In genomic region chr6:83615025-83615999, GRCh38 we compare ENCODE assay signal across 8 cellular contexts.
DNase-seq lines count a peak whose midpoint lies in the region; ATAC-seq and TF ChIP-seq lines count a peak whose summit lies in the region.

No MANE protein-coding gene starts in this region.

- no peak overlapping the region for H3K4me3 ChIP-seq in PC-3 (ENCODE audit: low read length)

- no peak for DNase-seq in AG09319 (ENCODE audit: extremely low read depth, low read depth)
- peak; percentile 9 for DNase-seq in GM13977 (ENCODE audit: low spot score)
- DNase-seq in HK-2 (ENCODE audit: unreplicated experiment) = peak; percentile 5
- peak; percentile 42 for DNase-seq in PC-3
- DNase-seq in erythroblast (lab: John Stamatoyannopoulos, UW) = peak; percentile 27 to 55
- DNase-seq in putamen (ENCODE audit: low spot score) = peak; percentile 5

- H3K9me3 ChIP-seq in PC-3 (ENCODE audit: low read length) = no peaks in the 10 kb centered on the region

- peaks cover 29% of the 10 kb centered on the region for H3K27me3 ChIP-seq in PC-3 (ENCODE audit: low read length)

- H3K4me2 ChIP-seq in PC-3 (ENCODE audit: low read length) = no peak overlapping the region

- in situ Hi-C loops in GM13977 (cut with MboI; ENCODE audit: low pct_unique_long_range_greater_than_20kb, low sequenced_read_pairs, unreplicated experiment) = no loop called here

- no peak overlapping the region for H3K9ac ChIP-seq in PC-3 (ENCODE audit: low read length)

- H4K20me1 ChIP-seq in PC-3 (ENCODE audit: low read length) = no peaks in the 10 kb centered on the region

- peak; percentile 65 for TF ChIP-seq CTCF in AG09319 (IDR thresholded peaks at IDR 0.05; ENCODE audit: low read depth, low read length)
- TF ChIP-seq CTCF in GM13977 (IDR thresholded peaks at IDR 0.05; ENCODE audit: extremely low read depth, insufficient read depth, missing control alignments) = peak; percentile 38
- TF ChIP-seq CTCF in PC-3 (conservative IDR thresholded peaks at IDR 0.05; ENCODE audit: low read depth, low read length) = peak; percentile 67

- peak; percentile 31; the same call in 1 of the 2 replicates for ATAC-seq in PC-3
- no peak for ATAC-seq in HG03280 (IDR thresholded peaks at IDR 0.05; ENCODE audit: unreplicated experiment)
- ATAC-seq in GM21447 (IDR thresholded peaks at IDR 0.05; ENCODE audit: unreplicated experiment) = no peak

- BruUV-seq in PC-3 (replicated peaks; lab: Mats Ljungman, UMichigan) = no TSS peak

- H3K4me1 ChIP-seq in PC-3 (ENCODE audit: insufficient read depth, low read length) = no peaks in the 10 kb centered on the region

- CTCF ChIA-PET in PC-3 (lab: Charles Lee) = interaction anchor here (0.6 to 1.3 kb wide), 5 partner anchors 16 to 943 kb away, joined by 3 to 7 read pairs (median 4); no protein-coding TSS in a partner anchor

- TF ChIP-seq POLR2A in erythroblast (IDR thresholded peaks at IDR 0.05; ENCODE audit: low read length) = no peak

- H3K79me2 ChIP-seq in PC-3 (ENCODE audit: low read length) = no peaks in the 10 kb centered on the region

- H2AFZ ChIP-seq in PC-3 (ENCODE audit: low read length) = no peak overlapping the region

- intact Hi-C loops in PC-3 (cut with micrococcal nuclease) = loop anchor here (2.0 kb wide), 1 partner anchor 605 kb away; no protein-coding TSS in a partner anchor

- H3K36me3 ChIP-seq in PC-3 (ENCODE audit: low read depth, low read length) = no peaks in the 10 kb centered on the region

- POLR2A ChIA-PET in PC-3 (lab: Charles Lee; ENCODE audit: unreplicated experiment) = interaction anchor here (0.6 to 0.7 kb wide), 2 partner anchors 23 to 43 kb away, joined by 3 to 8 read pairs; no protein-coding TSS in a partner anchor

- no peaks in the 10 kb centered on the region for H3K9me2 ChIP-seq in PC-3 (replicated peaks; ENCODE audit: low read length)

- H3K27ac ChIP-seq in PC-3 (ENCODE audit: low read length) = no peak overlapping the region

- H3F3A ChIP-seq in PC-3 (ENCODE audit: low read length, unreplicated experiment) = no peaks in the 10 kb centered on the region
